In genomic region chr7:44572771-44573170, GRCh38 we compare ENCODE assay signal across 2 cellular contexts.
TF ChIP-seq lines count a peak whose summit lies in the region.

No MANE protein-coding gene starts in this region.

TF ChIP-seq in A549, 52 proteins besides CTCF, POLR2A, EP300 and RAD21:
- no peak for TF ChIP-seq NPAS2 (CRISPR knock-in tag; IDR thresholded peaks at IDR 0.05; ENCODE audit: borderline replicate concordance)
- no peak for TF ChIP-seq GATA3 (IDR thresholded peaks at IDR 0.05; ENCODE audit: borderline replicate concordance)

TF ChIP-seq in IMR-90, 13 proteins besides CTCF, POLR2A, EP300 and RAD21:
- TF ChIP-seq MAZ (IDR thresholded peaks at IDR 0.05; ENCODE audit: borderline replicate concordance, low read depth, low read length) (no peak), MXI1 (IDR thresholded peaks at IDR 0.05; ENCODE audit: borderline replicate concordance, low read depth, low read length) (no peak), FOS (IDR thresholded peaks at IDR 0.05; ENCODE audit: low read depth, low read length) (no peak), NFE2L2 (IDR thresholded peaks at IDR 0.05; ENCODE audit: low read depth, low read length) (no peak), BHLHE40 (IDR thresholded peaks at IDR 0.05; ENCODE audit: low read depth, low read length) (no peak), RCOR1 (IDR thresholded peaks at IDR 0.05; ENCODE audit: insufficient replicate concordance, low read length) (no peak), USF2 (IDR thresholded peaks at IDR 0.05; ENCODE audit: low read depth, low read length) (no peak), MAFK (IDR thresholded peaks at IDR 0.05; ENCODE audit: low read depth, low read length) (no peak), SMC3 (IDR thresholded peaks at IDR 0.05; ENCODE audit: low read depth, low read length) (no peak), CHD1 (IDR thresholded peaks at IDR 0.05; ENCODE audit: low read depth, low read length) (no peak), CEBPB (IDR thresholded peaks at IDR 0.05; ENCODE audit: low read depth, low read length) (no peak), RFX5 (IDR thresholded peaks at IDR 0.05; ENCODE audit: low read depth, low read length) (no peak), ELK1 (IDR thresholded peaks at IDR 0.05; ENCODE audit: borderline replicate concordance, low read depth, low read length) (no peak)
